8 cellular contexts compared by ENCODE assay signal in the genomic region with DNA sequence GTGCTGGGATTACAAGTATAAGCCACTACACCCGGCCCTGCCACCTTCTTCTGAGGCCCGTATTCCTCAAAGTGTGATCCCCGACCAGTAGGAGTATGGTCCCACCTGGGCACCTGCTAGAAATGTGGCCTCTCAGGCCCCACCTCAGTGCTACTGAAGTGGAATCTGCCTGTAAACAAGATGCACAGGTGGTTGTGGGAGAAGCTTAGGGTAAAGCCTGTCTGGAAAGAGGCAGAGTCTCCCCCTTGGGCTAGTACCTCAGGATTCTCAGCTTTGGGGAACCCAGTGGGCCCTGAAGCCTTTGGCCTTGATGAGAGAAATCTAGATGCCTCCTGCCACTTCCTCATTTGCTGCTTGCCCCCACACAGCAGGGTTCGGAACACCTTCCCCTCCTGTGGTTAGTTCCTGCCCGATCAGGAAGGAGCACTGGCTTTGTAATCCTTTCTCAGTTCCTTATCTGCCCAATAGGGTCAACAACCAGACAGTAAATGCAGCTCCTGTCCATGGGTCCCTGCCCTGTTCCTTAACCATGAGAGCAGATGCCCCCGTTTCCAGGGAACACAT. TPM values are rescaled to one million over a fixed set of nuclear protein-coding genes. Genes with fewer than 3 reads are reported as not detected.
A peak's percentile ranks its signal among the peaks of the same experiment; 100 is the strongest.
DNase-seq lines count a peak whose midpoint lies in the region; ATAC-seq, FAIRE-seq and TF ChIP-seq lines count a peak whose summit lies in the region.

No MANE protein-coding gene starts in this region.

- H3K4me1 Mint-ChIP-seq in activated naive CD8-positive, alpha-beta T cell treated with anti-CD3 and anti-CD28 coated beads, Interleukin-2, amount 10 ng/mL, durations not matched to agents 7 days and 5 days = peaks cover 68% of the 10 kb centered on the region
- peaks cover 38% of the 10 kb centered on the region for H3K4me1 Mint-ChIP-seq in chondrocyte (ENCODE audit: low read depth)

- H3K4me3 ChIP-seq in GM12864 (ENCODE audit: low read depth, low read length) = no peak overlapping the region

- FAIRE-seq in RCC 7860 (lab: Jason Lieb, UNC) = no peak

- peaks cover 7% of the 10 kb centered on the region for H3K36me3 Mint-ChIP-seq in activated naive CD8-positive, alpha-beta T cell treated with anti-CD3 and anti-CD28 coated beads, Interleukin-2, amount 10 ng/mL, durations not matched to agents 7 days and 5 days
- peaks cover 16% of the 10 kb centered on the region for H3K36me3 Mint-ChIP-seq in chondrocyte (ENCODE audit: low read depth)

- ATAC-seq in GM21381 (IDR thresholded peaks at IDR 0.05; ENCODE audit: unreplicated experiment) (peak; percentile 50), HG03575 (IDR thresholded peaks at IDR 0.05; ENCODE audit: extremely low read depth, insufficient number of reproducible peaks, low FRiP score, unreplicated experiment) (peak; percentile 36)
- peak; percentile 8 for ATAC-seq in activated naive CD8-positive, alpha-beta T cell treated with anti-CD3 and anti-CD28 coated beads, Interleukin-2, amount 10 ng/mL, durations not matched to agents 7 days and 5 days (ENCODE audit: low read depth)

- H3K4me3 Mint-ChIP-seq in activated naive CD8-positive, alpha-beta T cell treated with anti-CD3 and anti-CD28 coated beads, Interleukin-2, amount 10 ng/mL, durations not matched to agents 7 days and 5 days = peak overlapping the region; percentile 74
- no peak overlapping the region for H3K4me3 Mint-ChIP-seq in chondrocyte (ENCODE audit: unreplicated experiment)

- TF ChIP-seq CTCF in GM12864 (IDR thresholded peaks at IDR 0.05; ENCODE audit: low read depth, low read length, missing control alignments) (peak; percentile 32), chondrocyte (IDR thresholded peaks at IDR 0.05) (no peak)

- no peaks in the 10 kb centered on the region for H3K27me3 Mint-ChIP-seq in activated naive CD8-positive, alpha-beta T cell treated with anti-CD3 and anti-CD28 coated beads, Interleukin-2, amount 10 ng/mL, durations not matched to agents 7 days and 5 days
- no peaks in the 10 kb centered on the region for H3K27me3 Mint-ChIP-seq in chondrocyte (ENCODE audit: low read depth)

- DNase-seq in GM12864 (ENCODE audit: low read depth) = peak; percentile 89
- peak; percentile 52 for DNase-seq in activated naive CD8-positive, alpha-beta T cell treated with anti-CD3 and anti-CD28 coated beads, Interleukin-2, amount 10 ng/mL, durations not matched to agents 7 days and 5 days
- DNase-seq in pons (ENCODE audit: low spot score) = peak; percentile 87
- no peak for DNase-seq in RCC 7860 (ENCODE audit: low spot score)
- no peak for DNase-seq in T1000 (lab: John Stamatoyannopoulos, UW)
- no peak for DNase-seq in chondrocyte (ENCODE audit: low spot score)

- POLR2A ChIA-PET in activated naive CD8-positive, alpha-beta T cell treated with anti-CD3 and anti-CD28 coated beads, Interleukin-2, amount 10 ng/mL, durations not matched to agents 7 days and 5 days (lab: Charles Lee) = interaction anchor here (0.9 to 10.0 kb wide), 6 partner anchors 10 to 79 kb away, joined by 3 to 157 read pairs (median 4); a partner anchor contains a TSS

- no peaks in the 10 kb centered on the region for H3K9me3 Mint-ChIP-seq in activated naive CD8-positive, alpha-beta T cell treated with anti-CD3 and anti-CD28 coated beads, Interleukin-2, amount 10 ng/mL, durations not matched to agents 7 days and 5 days
- H3K9me3 Mint-ChIP-seq in chondrocyte (ENCODE audit: low read depth) = no peaks in the 10 kb centered on the region

- peak overlapping the region; percentile 88 for H3K27ac Mint-ChIP-seq in activated naive CD8-positive, alpha-beta T cell treated with anti-CD3 and anti-CD28 coated beads, Interleukin-2, amount 10 ng/mL, durations not matched to agents 7 days and 5 days
- H3K27ac Mint-ChIP-seq in chondrocyte (ENCODE audit: unreplicated experiment) = no peak overlapping the region

RNA-seq across cellular contexts. Expression of a gene that starts 25.2 kb away (rescaled TPM):
- total RNA-seq in activated naive CD8-positive, alpha-beta T cell treated with anti-CD3 and anti-CD28 coated beads, Interleukin-2, amount 10 ng/mL, durations not matched to agents 7 days and 5 days = 1 to 10 TPM; 7.0 to 8.6 TPM
- total RNA-seq in chondrocyte = 30.4 to 34.3 TPM (median 33.6 TPM) in 3 replicates

RNA-seq across cellular contexts. Expression of a gene that starts 27.7 kb away (rescaled TPM):
- total RNA-seq in activated naive CD8-positive, alpha-beta T cell treated with anti-CD3 and anti-CD28 coated beads, Interleukin-2, amount 10 ng/mL, durations not matched to agents 7 days and 5 days = 100 to 1,000 TPM; 124 to 130 TPM
- total RNA-seq in chondrocyte = 47.3 to 52.8 TPM (median 51.9 TPM) in 3 replicates

RNA-seq across cellular contexts. Expression of a gene that starts 41.6 kb away (rescaled TPM):
- 10 to 100 TPM; 10.6 to 13.5 TPM for total RNA-seq in activated naive CD8-positive, alpha-beta T cell treated with anti-CD3 and anti-CD28 coated beads, Interleukin-2, amount 10 ng/mL, durations not matched to agents 7 days and 5 days
- total RNA-seq in chondrocyte = 6.3 to 11.9 TPM (median 9.6 TPM) in 3 replicates

RNA-seq across cellular contexts. Expression of a gene that starts 54.6 kb away (rescaled TPM):
- total RNA-seq in activated naive CD8-positive, alpha-beta T cell treated with anti-CD3 and anti-CD28 coated beads, Interleukin-2, amount 10 ng/mL, durations not matched to agents 7 days and 5 days = 1 to 10 TPM in 1 of 2 experiments, under 1 TPM in 1; 0.45 to 1.3 TPM
- not detected in 3 replicates for total RNA-seq in chondrocyte

Comparison
In these comparisons a context has a peak if more than half of its experiments do, and no peak if none do; other contexts are left out.
1. DNase-seq: peak in GM12864 (single experiment), activated naive CD8-positive, alpha-beta T cell treated with anti-CD3 and anti-CD28 coated beads, Interleukin-2, amount 10 ng/mL, durations not matched to agents 7 days and 5 days (single experiment) and pons (single experiment); none in RCC 7860 (single experiment), T1000 (single experiment) and chondrocyte (single experiment).
2. Peak in every context shown above with its lines, with median percentiles within 50 percentile points of each other: ATAC-seq.